In the genomic region with DNA sequence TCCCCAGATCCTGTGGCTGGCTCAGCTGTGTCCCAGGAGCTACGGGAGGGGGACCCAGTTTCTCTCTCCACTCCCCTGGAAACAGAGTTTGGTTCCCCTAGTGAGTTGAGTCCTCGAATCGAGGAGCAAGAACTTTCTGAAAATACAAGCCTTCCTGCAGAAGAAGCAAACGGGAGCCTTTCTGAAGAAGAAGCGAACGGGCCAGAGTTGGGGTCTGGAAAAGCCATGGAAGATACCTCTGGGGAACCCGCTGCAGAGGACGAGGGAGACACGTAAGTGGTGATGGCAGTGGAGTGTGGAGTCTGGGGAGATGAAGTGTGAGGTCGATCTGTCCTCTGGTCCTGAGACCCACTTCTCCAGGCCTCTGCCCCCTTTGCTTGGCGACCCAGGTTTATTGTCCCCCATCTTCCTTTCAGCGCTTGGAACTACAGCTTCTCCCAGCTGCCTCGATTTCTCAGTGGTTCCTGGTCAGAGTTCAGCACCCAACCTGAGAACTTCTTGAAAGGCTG, we compare ENCODE assay signal across 8 cellular contexts. TPM values are rescaled to one million over a fixed set of nuclear protein-coding genes. Genes with fewer than 3 reads are reported as not detected.
DNase-seq lines count a peak whose midpoint lies in the region; ATAC-seq and TF ChIP-seq lines count a peak whose summit lies in the region.

No MANE protein-coding gene starts in this region.

- H4K20me1 ChIP-seq in BLaER1: peaks cover 21% of the 10 kb centered on the region
- peaks cover 5% of the 10 kb centered on the region; the same call in 1 of the 2 replicates for H4K20me1 ChIP-seq in MM.1S (ENCODE audit: insufficient read depth, low read length)
- no peaks in the 10 kb centered on the region for H4K20me1 ChIP-seq in neural cell (ENCODE audit: insufficient read depth)

- no peak for TF ChIP-seq EP300 in neural cell (conservative IDR thresholded peaks at IDR 0.05; ENCODE audit: poor library complexity, severe bottlenecking)

- H3K27ac ChIP-seq in BLaER1 (peak overlapping the region; percentile 71), MM.1S (ENCODE audit: low read length) (no peak overlapping the region), neural cell (ENCODE audit: low read length) (peak overlapping the region; percentile 46)
- peak overlapping the region; percentile 67 for H3K27ac ChIP-seq in effector memory CD4-positive, alpha-beta T cell (ENCODE audit: insufficient read depth, low read length, poor library complexity, severe bottlenecking)

- H3K9me2 ChIP-seq in MM.1S (replicated peaks; ENCODE audit: insufficient read depth, low read length) (no peaks in the 10 kb centered on the region), neural cell (ENCODE audit: insufficient read depth, low read length) (no peaks in the 10 kb centered on the region)

- H3K27me3 ChIP-seq in BLaER1: no peaks in the 10 kb centered on the region
- no peaks in the 10 kb centered on the region for H3K27me3 ChIP-seq in MM.1S (replicated peaks; ENCODE audit: insufficient read depth, low read length)
- no peaks in the 10 kb centered on the region for H3K27me3 ChIP-seq in effector memory CD4-positive, alpha-beta T cell (replicated peaks; ENCODE audit: control insufficient read depth, insufficient read depth, low read length, poor library complexity, severe bottlenecking)
- H3K27me3 ChIP-seq in neural cell (ENCODE audit: insufficient read depth, low read depth, low read length): no peaks in the 10 kb centered on the region

- H3F3A ChIP-seq in MM.1S (ENCODE audit: insufficient read depth, low read length) (peaks cover 18% of the 10 kb centered on the region), neural cell (ENCODE audit: insufficient read depth, low read length, poor library complexity, severe bottlenecking) (peaks cover 5% of the 10 kb centered on the region)

- H3K4me2 ChIP-seq in BLaER1 (peak overlapping the region; percentile 92), MM.1S (ENCODE audit: low read depth, low read length) (peak overlapping the region; percentile 82), neural cell (ENCODE audit: low read length) (peak overlapping the region; percentile 94)

- H2AFZ ChIP-seq in MM.1S (ENCODE audit: low read length) (peak overlapping the region; percentile 96), neural cell (ENCODE audit: low read depth, low read length) (peak overlapping the region; percentile 51)

- no peak for TF ChIP-seq RAD21 in neural cell (conservative IDR thresholded peaks at IDR 0.05)

- no peaks in the 10 kb centered on the region for H3K9me3 ChIP-seq in BLaER1
- H3K9me3 ChIP-seq in MM.1S (replicated peaks; ENCODE audit: insufficient read depth, low read length): no peaks in the 10 kb centered on the region
- no peaks in the 10 kb centered on the region for H3K9me3 ChIP-seq in effector memory CD4-positive, alpha-beta T cell (ENCODE audit: control insufficient read depth, low read length)
- H3K9me3 ChIP-seq in neural cell (ENCODE audit: low read length): no peaks in the 10 kb centered on the region

- ATAC-seq in HG03378 (IDR thresholded peaks at IDR 0.05; ENCODE audit: unreplicated experiment): no peak

- H3K4me3 ChIP-seq in BLaER1: peak overlapping the region; percentile 99
- H3K4me3 ChIP-seq in MM.1S (ENCODE audit: low read length): peak overlapping the region; percentile 89
- H3K4me3 ChIP-seq in effector memory CD4-positive, alpha-beta T cell (ENCODE audit: insufficient read depth, low read depth, low read length, poor library complexity, severe bottlenecking): peak overlapping the region; percentile 97
- H3K4me3 ChIP-seq in neural cell (ENCODE audit: low read length): peak overlapping the region; percentile 96

- H3K9ac ChIP-seq in BLaER1 (peak overlapping the region; percentile 99), MM.1S (ENCODE audit: low read length) (peak overlapping the region; percentile 71; the same call in 1 of the 2 replicates), neural cell (ENCODE audit: low read length) (peak overlapping the region; percentile 69)

- H3K79me2 ChIP-seq in MM.1S (ENCODE audit: low read length) (peaks cover 46% of the 10 kb centered on the region), neural cell (replicated peaks; ENCODE audit: insufficient read depth, low read length) (peaks cover 30% of the 10 kb centered on the region)

- TF ChIP-seq CTCF in MM.1S (IDR thresholded peaks at IDR 0.05; ENCODE audit: low read length) (no peak), neural cell (IDR thresholded peaks at IDR 0.05; ENCODE audit: poor library complexity, severe bottlenecking) (no peak)

- H3K4me1 ChIP-seq in BLaER1: peaks cover 42% of the 10 kb centered on the region
- H3K4me1 ChIP-seq in MM.1S (ENCODE audit: low read length): no peaks in the 10 kb centered on the region; the same call in 1 of the 2 replicates
- H3K4me1 ChIP-seq in effector memory CD4-positive, alpha-beta T cell (ENCODE audit: control insufficient read depth, insufficient read depth, low read length, poor library complexity, severe bottlenecking): peaks cover 27% of the 10 kb centered on the region

- DNase-seq in MM.1S (no peak), SHP77 (lab: John Stamatoyannopoulos, UW) (no peak), MV-4-11 (lab: John Stamatoyannopoulos, UW) (no peak), GM19240 (ENCODE audit: insufficient read length, low spot score) (no peak)
- DNase-seq in effector memory CD4-positive, alpha-beta T cell: no peak

- H3K36me3 ChIP-seq in BLaER1: peaks cover 43% of the 10 kb centered on the region
- no peaks in the 10 kb centered on the region; the same call in 1 of the 2 replicates for H3K36me3 ChIP-seq in MM.1S (replicated peaks; ENCODE audit: insufficient read depth, low read length)
- H3K36me3 ChIP-seq in effector memory CD4-positive, alpha-beta T cell (ENCODE audit: control insufficient read depth, insufficient read depth, low read length): no peaks in the 10 kb centered on the region
- no peaks in the 10 kb centered on the region for H3K36me3 ChIP-seq in neural cell (ENCODE audit: insufficient read depth, low read length)

TF ChIP-seq in neural cell, 6 proteins besides CTCF, POLR2A, EP300 and RAD21:
- no peak for TF ChIP-seq MXI1 (conservative IDR thresholded peaks at IDR 0.05; ENCODE audit: poor library complexity, severe bottlenecking)
- TF ChIP-seq EZH2 (IDR thresholded peaks at IDR 0.05; ENCODE audit: borderline replicate concordance, insufficient read depth, low read length, poor library complexity, severe bottlenecking): no peak
- no peak for TF ChIP-seq SMC3 (conservative IDR thresholded peaks at IDR 0.05; ENCODE audit: poor library complexity)
- TF ChIP-seq, protein P1, sequence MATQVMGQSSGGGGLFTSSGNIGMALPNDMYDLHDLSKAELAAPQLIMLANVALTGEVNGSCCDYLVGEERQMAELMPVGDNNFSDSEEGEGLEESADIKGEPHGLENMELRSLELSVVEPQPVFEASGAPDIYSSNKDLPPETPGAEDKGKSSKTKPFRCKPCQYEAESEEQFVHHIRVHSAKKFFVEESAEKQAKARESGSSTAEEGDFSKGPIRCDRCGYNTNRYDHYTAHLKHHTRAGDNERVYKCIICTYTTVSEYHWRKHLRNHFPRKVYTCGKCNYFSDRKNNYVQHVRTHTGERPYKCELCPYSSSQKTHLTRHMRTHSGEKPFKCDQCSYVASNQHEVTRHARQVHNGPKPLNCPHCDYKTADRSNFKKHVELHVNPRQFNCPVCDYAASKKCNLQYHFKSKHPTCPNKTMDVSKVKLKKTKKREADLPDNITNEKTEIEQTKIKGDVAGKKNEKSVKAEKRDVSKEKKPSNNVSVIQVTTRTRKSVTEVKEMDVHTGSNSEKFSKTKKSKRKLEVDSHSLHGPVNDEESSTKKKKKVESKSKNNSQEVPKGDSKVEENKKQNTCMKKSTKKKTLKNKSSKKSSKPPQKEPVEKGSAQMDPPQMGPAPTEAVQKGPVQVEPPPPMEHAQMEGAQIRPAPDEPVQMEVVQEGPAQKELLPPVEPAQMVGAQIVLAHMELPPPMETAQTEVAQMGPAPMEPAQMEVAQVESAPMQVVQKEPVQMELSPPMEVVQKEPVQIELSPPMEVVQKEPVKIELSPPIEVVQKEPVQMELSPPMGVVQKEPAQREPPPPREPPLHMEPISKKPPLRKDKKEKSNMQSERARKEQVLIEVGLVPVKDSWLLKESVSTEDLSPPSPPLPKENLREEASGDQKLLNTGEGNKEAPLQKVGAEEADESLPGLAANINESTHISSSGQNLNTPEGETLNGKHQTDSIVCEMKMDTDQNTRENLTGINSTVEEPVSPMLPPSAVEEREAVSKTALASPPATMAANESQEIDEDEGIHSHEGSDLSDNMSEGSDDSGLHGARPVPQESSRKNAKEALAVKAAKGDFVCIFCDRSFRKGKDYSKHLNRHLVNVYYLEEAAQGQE (IDR thresholded peaks at IDR 0.05; ENCODE audit: borderline replicate concordance): no peak
- no peak for TF ChIP-seq POLR2AphosphoS5 (IDR thresholded peaks at IDR 0.05)
- no peak for TF ChIP-seq TAF1 (IDR thresholded peaks at IDR 0.05; ENCODE audit: low read depth)

RNA-seq across cellular contexts. Expression of a gene that starts 0.6 kb away (rescaled TPM):
- 20.1 and 22.4 TPM in 2 replicates for polyA plus RNA-seq in neural cell
- 13.8 and 16.8 TPM in 2 replicates for polyA minus RNA-seq in neural cell

RNA-seq across cellular contexts. Expression of a gene that starts 1.6 kb away (rescaled TPM):
- polyA plus RNA-seq in neural cell: 13.8 and 14.3 TPM in 2 replicates
- 15.3 and 16.3 TPM in 2 replicates for polyA minus RNA-seq in neural cell

RNA-seq across cellular contexts. Expression of a gene that starts 16.1 kb away (rescaled TPM):
- 36.4 and 46.5 TPM in 2 replicates for polyA plus RNA-seq in neural cell
- polyA minus RNA-seq in neural cell: 36.3 and 40.2 TPM in 2 replicates

RNA-seq across cellular contexts. Expression of a gene that starts 28.7 kb away (rescaled TPM):
- polyA plus RNA-seq in neural cell: 2.0 and 2.1 TPM in 2 replicates
- polyA minus RNA-seq in neural cell: 2.8 and 4.1 TPM in 2 replicates

RNA-seq across cellular contexts. Expression of a gene that starts 38.1 kb away (rescaled TPM):
- 3.2 and 4.2 TPM in 2 replicates for polyA plus RNA-seq in neural cell
- polyA minus RNA-seq in neural cell: 4.9 and 6.0 TPM in 2 replicates
